19 cellular contexts compared by ENCODE assay signal in the genomic region with DNA sequence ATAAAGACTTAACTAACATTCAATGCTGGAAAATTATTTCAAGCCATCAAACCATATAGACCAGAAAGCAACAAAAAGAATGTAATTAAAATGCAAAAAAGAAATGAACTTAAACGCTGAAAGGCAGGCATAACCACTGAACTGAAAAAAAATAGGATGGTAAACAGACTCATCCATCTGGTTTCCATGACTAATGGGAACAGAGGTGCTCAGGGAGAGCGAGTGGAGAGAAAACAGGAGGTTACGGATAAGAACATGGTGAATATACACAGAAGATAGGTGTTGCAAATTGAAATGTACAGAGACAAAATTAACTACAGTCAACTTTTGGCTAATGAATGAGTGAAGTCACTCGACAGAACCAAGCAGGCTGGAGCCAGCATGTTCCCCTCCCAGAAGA. TPM values are rescaled to one million over a fixed set of nuclear protein-coding genes. Genes with fewer than 3 reads are reported as not detected.
DNase-seq lines count a peak whose midpoint lies in the region; ATAC-seq, FAIRE-seq and TF ChIP-seq lines count a peak whose summit lies in the region.
"Had no signal": no experiment of that assay in that cellular context is flagged by ENCODE, and none has a peak within 500 bp of the region (broad histone marks: within the 10 kb centered on the region; RNA-seq: fewer than 3 reads in every experiment).

No MANE protein-coding gene starts in this region.

- peak; percentile 99 for FAIRE-seq in islet of Langerhans (lab: Jason Lieb, UNC)
- FAIRE-seq: small intestine had no signal

- H3K27ac Mint-ChIP-seq in activated naive CD8-positive, alpha-beta T cell treated with anti-CD3 and anti-CD28 coated beads, Interleukin-2, amount 50 U/mL, for 24 hours = peak overlapping the region; percentile 19
- H3K27ac Mint-ChIP-seq: activated CD4-positive, alpha-beta T cell treated with anti-CD3 and anti-CD28 coated beads, Interleukin-2, amount 10 ng/mL, durations not matched to agents 7 days and 5 days had no signal

- H3K4me3 Mint-ChIP-seq in activated naive CD8-positive, alpha-beta T cell treated with anti-CD3 and anti-CD28 coated beads, Interleukin-2, amount 50 U/mL, for 24 hours = no peak overlapping the region
- H3K4me3 Mint-ChIP-seq: activated CD4-positive, alpha-beta T cell treated with anti-CD3 and anti-CD28 coated beads, Interleukin-2, amount 10 ng/mL, durations not matched to agents 7 days and 5 days had no signal

- no peaks in the 10 kb centered on the region for H3K27me3 ChIP-seq in MG63
- H3K27me3 ChIP-seq: BE2C, colonic mucosa had no signal

- peaks cover 34% of the 10 kb centered on the region for H3K4me1 Mint-ChIP-seq in activated naive CD8-positive, alpha-beta T cell treated with anti-CD3 and anti-CD28 coated beads, Interleukin-2, amount 50 U/mL, for 24 hours

- peaks cover 5% of the 10 kb centered on the region for H3K36me3 Mint-ChIP-seq in activated naive CD8-positive, alpha-beta T cell treated with anti-CD3 and anti-CD28 coated beads, Interleukin-2, amount 50 U/mL, for 24 hours (ENCODE audit: low read depth)

- ATAC-seq in activated naive CD8-positive, alpha-beta T cell treated with anti-CD3 and anti-CD28 coated beads, Interleukin-2, amount 50 U/mL, for 24 hours = no peak

- CTCF ChIA-PET in HEK293 (lab: Yijun Ruan, JAX) = interaction anchor here (1.4 to 11.0 kb wide), 3 partner anchors 36 to 113 kb away, joined by 3 to 275 read pairs (median 29); no protein-coding TSS in a partner anchor

- DNase-seq in Daoy (ENCODE audit: low read depth) = peak; percentile 14
- no peak for DNase-seq in activated naive CD8-positive, alpha-beta T cell treated with anti-CD3 and anti-CD28 coated beads, Interleukin-2, amount 50 U/mL, for 24 hours
- no peak for DNase-seq in MG63
- DNase-seq in head of caudate nucleus = no peak
- no peak for DNase-seq in coronary artery (ENCODE audit: low spot score)
- no peak for DNase-seq in foreskin melanocyte
- DNase-seq: activated CD4-positive, alpha-beta T cell treated with anti-CD3 and anti-CD28 coated beads, Interleukin-2, amount 10 ng/mL, durations not matched to agents 7 days and 5 days; activated naive CD4-positive, alpha-beta T cell; BE2C; colonic mucosa; NCI-H1930; NCI-H446 treated with DMSO at 0.1 percent for 48 hours; posterior cingulate gyrus; small intestine; stimulated activated CD8-positive, alpha-beta memory T cell treated with anti-CD3 and anti-CD28 coated beads, Interleukin-4, amount 100 ng/mL, for 48 hours; substantia nigra; SW 1271 had no signal

- no peaks in the 10 kb centered on the region for H3K9me3 ChIP-seq in HEK293 (ENCODE audit: control insufficient read depth, insufficient read depth, low read depth, low read length)
- H3K9me3 ChIP-seq in MG63 = 0 out of 2 replicates have a peak, but pooled peaks cover 3% of the 10 kb centered on the region
- H3K9me3 ChIP-seq: BE2C, colonic mucosa had no signal

- TF ChIP-seq CTCF in HEK293 (tag by site-specific recombination; IDR thresholded peaks at IDR 0.05) (no peak), coronary artery (IDR thresholded peaks at IDR 0.05) (no peak)

- H3K27ac ChIP-seq in HEK293 (ENCODE audit: extremely low read depth, low read depth, low read length) (no peak overlapping the region), coronary artery (no peak overlapping the region)
- H3K27ac ChIP-seq: colonic mucosa had no signal

- H3K27me3 Mint-ChIP-seq in activated naive CD8-positive, alpha-beta T cell treated with anti-CD3 and anti-CD28 coated beads, Interleukin-2, amount 50 U/mL, for 24 hours = no peaks in the 10 kb centered on the region
- H3K27me3 Mint-ChIP-seq: activated CD4-positive, alpha-beta T cell treated with anti-CD3 and anti-CD28 coated beads, Interleukin-2, amount 10 ng/mL, durations not matched to agents 7 days and 5 days had no signal

- intact Hi-C loops in head of caudate nucleus (cut with DNase I) = no loop called here

- H3K4me3 ChIP-seq in HEK293 (ENCODE audit: low read depth, low read length) (no peak overlapping the region), MG63 (no peak overlapping the region), coronary artery (no peak overlapping the region)
- H3K4me3 ChIP-seq: colonic mucosa had no signal

- no peaks in the 10 kb centered on the region for H3K9me3 Mint-ChIP-seq in activated naive CD8-positive, alpha-beta T cell treated with anti-CD3 and anti-CD28 coated beads, Interleukin-2, amount 50 U/mL, for 24 hours
- H3K9me3 Mint-ChIP-seq: activated CD4-positive, alpha-beta T cell treated with anti-CD3 and anti-CD28 coated beads, Interleukin-2, amount 10 ng/mL, durations not matched to agents 7 days and 5 days had no signal

- POLR2A ChIA-PET in HEK293 (lab: Yijun Ruan, JAX) = no interaction called here

- H3K36me3 ChIP-seq in HEK293 (ENCODE audit: control insufficient read depth in 2 of 2, insufficient read depth in 1 of 2, low read length in 2 of 2) (no peaks in the 10 kb centered on the region; a peak in 1 of 3 replicates), MG63 (peaks cover 5% of the 10 kb centered on the region; the same call in 1 of the 2 replicates)
- H3K36me3 ChIP-seq: BE2C, colonic mucosa had no signal

- H3K4me1 ChIP-seq in HEK293 (ENCODE audit: control insufficient read depth, insufficient read depth, low read length) = no peaks in the 10 kb centered on the region
- H3K4me1 ChIP-seq: BE2C, colonic mucosa had no signal

TF ChIP-seq in HEK293, 187 proteins besides CTCF, POLR2A, EP300 and RAD21:
- TF ChIP-seq, protein P1, sequence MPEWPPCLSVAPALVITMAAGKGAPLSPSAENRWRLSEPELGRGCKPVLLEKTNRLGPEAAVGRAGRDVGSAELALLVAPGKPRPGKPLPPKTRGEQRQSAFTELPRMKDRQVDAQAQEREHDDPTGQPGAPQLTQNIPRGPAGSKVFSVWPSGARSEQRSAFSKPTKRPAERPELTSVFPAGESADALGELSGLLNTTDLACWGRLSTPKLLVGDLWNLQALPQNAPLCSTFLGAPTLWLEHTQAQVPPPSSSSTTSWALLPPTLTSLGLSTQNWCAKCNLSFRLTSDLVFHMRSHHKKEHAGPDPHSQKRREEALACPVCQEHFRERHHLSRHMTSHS (tag by site-specific recombination; IDR thresholded peaks at IDR 0.05) = no peak
- TF ChIP-seq ZNF600 (tag by site-specific recombination; IDR thresholded peaks at IDR 0.05) (peak; percentile 60), ZBTB17 (tag by site-specific recombination; IDR thresholded peaks at IDR 0.05) (0 out of 2 replicates have a peak, but pooled peaks have one; percentile 25), ZFP37 (tag by site-specific recombination; IDR thresholded peaks at IDR 0.05) (no peak)
- TF ChIP-seq, protein P2, sequence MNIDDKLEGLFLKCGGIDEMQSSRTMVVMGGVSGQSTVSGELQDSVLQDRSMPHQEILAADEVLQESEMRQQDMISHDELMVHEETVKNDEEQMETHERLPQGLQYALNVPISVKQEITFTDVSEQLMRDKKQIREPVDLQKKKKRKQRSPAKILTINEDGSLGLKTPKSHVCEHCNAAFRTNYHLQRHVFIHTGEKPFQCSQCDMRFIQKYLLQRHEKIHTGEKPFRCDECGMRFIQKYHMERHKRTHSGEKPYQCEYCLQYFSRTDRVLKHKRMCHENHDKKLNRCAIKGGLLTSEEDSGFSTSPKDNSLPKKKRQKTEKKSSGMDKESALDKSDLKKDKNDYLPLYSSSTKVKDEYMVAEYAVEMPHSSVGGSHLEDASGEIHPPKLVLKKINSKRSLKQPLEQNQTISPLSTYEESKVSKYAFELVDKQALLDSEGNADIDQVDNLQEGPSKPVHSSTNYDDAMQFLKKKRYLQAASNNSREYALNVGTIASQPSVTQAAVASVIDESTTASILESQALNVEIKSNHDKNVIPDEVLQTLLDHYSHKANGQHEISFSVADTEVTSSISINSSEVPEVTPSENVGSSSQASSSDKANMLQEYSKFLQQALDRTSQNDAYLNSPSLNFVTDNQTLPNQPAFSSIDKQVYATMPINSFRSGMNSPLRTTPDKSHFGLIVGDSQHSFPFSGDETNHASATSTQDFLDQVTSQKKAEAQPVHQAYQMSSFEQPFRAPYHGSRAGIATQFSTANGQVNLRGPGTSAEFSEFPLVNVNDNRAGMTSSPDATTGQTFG (tag by site-specific recombination; IDR thresholded peaks at IDR 0.05; ENCODE audit: borderline replicate concordance) = no peak

RNA-seq across cellular contexts. Expression of a gene that starts 43.5 kb away (rescaled TPM):
- 15.4 and 16.3 TPM in 2 replicates for total RNA-seq in Daoy (2014; rRNA removed; shearing (Covaris generic))
- total RNA-seq in MG63 (2014; rRNA removed; shearing (Covaris generic); ENCODE audit: low replicate concordance) = 11.0 and 13.3 TPM in 2 replicates
